Comparison of ENCODE assay signal across 17 cellular contexts in genomic region chr3:169007145-169007544, GRCh38.
DNase-seq lines count a peak whose midpoint lies in the region; ATAC-seq, FAIRE-seq and TF ChIP-seq lines count a peak whose summit lies in the region.
"Had no signal": no experiment of that assay in that cellular context is flagged by ENCODE, and none has a peak within 500 bp of the region (broad histone marks: within the 10 kb centered on the region; RNA-seq: fewer than 3 reads in every experiment).

No MANE protein-coding gene starts in this region.

- H3K9ac ChIP-seq in HepG2 (ENCODE audit: insufficient read depth, low read depth, low read length) = no peak overlapping the region
- no peak overlapping the region for H3K9ac ChIP-seq in endodermal cell (ENCODE audit: extremely low read depth, low read length, poor library complexity, severe bottlenecking)
- H3K9ac ChIP-seq in MM.1S (ENCODE audit: low read length) = no peak overlapping the region
- H3K9ac ChIP-seq: KMS-11 had no signal

- ATAC-seq in HepG2 (no peak), right lobe of liver (no peak)

- no peaks in the 10 kb centered on the region for H3K27me3 Mint-ChIP-seq in endodermal cell (ENCODE audit: insufficient read depth)
- H3K27me3 Mint-ChIP-seq: B cell; CD4-positive, alpha-beta T cell; IgD-negative memory B cell had no signal

- TF ChIP-seq CTCF in HepG2 (CRISPR knock-in tag; IDR thresholded peaks at IDR 0.05) (no peak), right lobe of liver (IDR thresholded peaks at IDR 0.05) (no peak), endodermal cell (conservative IDR thresholded peaks at IDR 0.05) (no peak), MM.1S (IDR thresholded peaks at IDR 0.05; ENCODE audit: low read length) (no peak)

- H3K4me2 ChIP-seq in HepG2 (ENCODE audit: low read depth, low read length) (no peak overlapping the region), MM.1S (ENCODE audit: low read depth, low read length) (no peak overlapping the region)
- H3K4me2 ChIP-seq: KMS-11 had no signal

- H3K27me3 ChIP-seq in HepG2 (ENCODE audit: control insufficient read depth in 1 of 2, insufficient read depth in 2 of 2, low read length in 2 of 2) = no peaks in the 10 kb centered on the region
- no peaks in the 10 kb centered on the region for H3K27me3 ChIP-seq in right lobe of liver
- no peaks in the 10 kb centered on the region for H3K27me3 ChIP-seq in endodermal cell (ENCODE audit: control insufficient read depth, insufficient read depth, low read length, poor library complexity, severe bottlenecking)
- no peaks in the 10 kb centered on the region for H3K27me3 ChIP-seq in MM.1S (replicated peaks; ENCODE audit: insufficient read depth, low read length)

- no peaks in the 10 kb centered on the region for H3K36me3 Mint-ChIP-seq in endodermal cell (ENCODE audit: low read depth)
- H3K36me3 Mint-ChIP-seq: IgD-negative memory B cell had no signal

- CTCF ChIA-PET in HepG2 (lab: Yijun Ruan, JAX; ENCODE audit: low intra/inter-chr PET ratio, low total read pairs) = no interaction called here

- H3K36me3 ChIP-seq in HepG2 (replicated peaks in 1 of 2; ENCODE audit: control insufficient read depth in 1 of 2, insufficient read depth in 2 of 2, low read length in 2 of 2) = no peaks in the 10 kb centered on the region
- no peaks in the 10 kb centered on the region for H3K36me3 ChIP-seq in right lobe of liver
- H3K36me3 ChIP-seq in endodermal cell (ENCODE audit: control insufficient read depth, insufficient read depth, low read length) = no peaks in the 10 kb centered on the region
- no peaks in the 10 kb centered on the region for H3K36me3 ChIP-seq in MM.1S (replicated peaks; ENCODE audit: insufficient read depth, low read length)

- H3K9me3 Mint-ChIP-seq in endodermal cell = no peaks in the 10 kb centered on the region
- H3K9me3 Mint-ChIP-seq: CD4-positive, alpha-beta T cell had no signal

- H3K27ac Mint-ChIP-seq in endodermal cell = peak overlapping the region; percentile 20
- H3K27ac Mint-ChIP-seq: B cell; CD4-positive, alpha-beta T cell; IgD-negative memory B cell had no signal

- no peaks in the 10 kb centered on the region for H3K79me2 ChIP-seq in HepG2 (ENCODE audit: insufficient read depth, low read length)
- H3K79me2 ChIP-seq in MM.1S (ENCODE audit: low read length) = no peaks in the 10 kb centered on the region

- no peak overlapping the region for H3K4me3 Mint-ChIP-seq in endodermal cell
- H3K4me3 Mint-ChIP-seq: B cell; CD4-positive, alpha-beta T cell; IgD-negative memory B cell had no signal

- TF ChIP-seq POLR2A in HepG2 (IDR thresholded peaks at IDR 0.05; ENCODE audit: insufficient read depth in 1 of 2, low read depth in 2 of 2, low read length in 2 of 2) (no peak), right lobe of liver (IDR thresholded peaks at IDR 0.05) (no peak)

- no peaks in the 10 kb centered on the region for H3K9me2 ChIP-seq in MM.1S (replicated peaks; ENCODE audit: insufficient read depth, low read length)

- intact Hi-C loops in HepG2 (cut with micrococcal nuclease; ENCODE audit: unreplicated experiment) = no loop called here
- intact Hi-C loops in right lobe of liver (cut with DNase I) = no loop called here

- H4K20me1 ChIP-seq in HepG2 (ENCODE audit: insufficient read depth, low read length) (no peaks in the 10 kb centered on the region), MM.1S (ENCODE audit: insufficient read depth, low read length) (no peaks in the 10 kb centered on the region)

- no peaks in the 10 kb centered on the region for H3K4me1 ChIP-seq in HepG2 (ENCODE audit: insufficient read depth, low read length)
- no peaks in the 10 kb centered on the region for H3K4me1 ChIP-seq in right lobe of liver
- no peaks in the 10 kb centered on the region for H3K4me1 ChIP-seq in endodermal cell (ENCODE audit: control insufficient read depth, insufficient read depth, low read length)
- H3K4me1 ChIP-seq in MM.1S (ENCODE audit: low read length) = peaks cover 9% of the 10 kb centered on the region

- H3K9me3 ChIP-seq in HepG2 (ENCODE audit: low read length) (no peaks in the 10 kb centered on the region), right lobe of liver (no peaks in the 10 kb centered on the region), endodermal cell (ENCODE audit: control insufficient read depth, low read length) (no peaks in the 10 kb centered on the region), MM.1S (replicated peaks; ENCODE audit: insufficient read depth, low read length) (no peaks in the 10 kb centered on the region)

- H3K27ac ChIP-seq in HepG2 (ENCODE audit: extremely low read length, insufficient read depth, low read length) = no peak overlapping the region
- H3K27ac ChIP-seq in right lobe of liver = no peak overlapping the region
- no peak overlapping the region for H3K27ac ChIP-seq in endodermal cell (ENCODE audit: low read depth, low read length)
- H3K27ac ChIP-seq in MM.1S (ENCODE audit: low read length) = no peak overlapping the region
- H3K27ac ChIP-seq: KMS-11 had no signal

- H3K4me3 ChIP-seq in HepG2 (replicated peaks in 1 of 3; ENCODE audit: insufficient read depth in 1 of 3, low read depth in 2 of 3, low read length in 3 of 3) (no peak overlapping the region), right lobe of liver (no peak overlapping the region), endodermal cell (ENCODE audit: low read length) (no peak overlapping the region), MM.1S (ENCODE audit: low read length) (no peak overlapping the region)

- BruUV-seq in HepG2 (replicated peaks; lab: Mats Ljungman, UMichigan) = no TSS peak

- in situ Hi-C loops in HepG2 (cut with HindIII; ENCODE audit: extremely low pct_ligation_motif_present, low pct_unique_long_range_greater_than_20kb) = no loop called here

- no peak for DNase-seq in HepG2 (ENCODE audit: low spot score)
- DNase-seq in right lobe of liver = no peak
- DNase-seq in NCI-H69 (lab: John Stamatoyannopoulos, UW) = peak; percentile 53
- no peak for DNase-seq in endodermal cell
- no peak for DNase-seq in MM.1S
- no peak for DNase-seq in GF-D8 (lab: John Stamatoyannopoulos, UW)
- no peak for DNase-seq in iPS-NIHi7 (ENCODE audit: extremely low spot score)
- DNase-seq: 8988T; C1 segment of cervical spinal cord; CD4-positive, alpha-beta T cell; DMS79; H7 had no signal

- TF ChIP-seq RAD21 in HepG2 (CRISPR knock-in tag; IDR thresholded peaks at IDR 0.05) = no peak

- H2AFZ ChIP-seq in HepG2 (ENCODE audit: low read length) = no peak overlapping the region
- no peak overlapping the region for H2AFZ ChIP-seq in MM.1S (ENCODE audit: low read length)

- peaks cover 7% of the 10 kb centered on the region for H3K4me1 Mint-ChIP-seq in endodermal cell
- H3K4me1 Mint-ChIP-seq: B cell, IgD-negative memory B cell had no signal

- H3F3A ChIP-seq in MM.1S (ENCODE audit: insufficient read depth, low read length) = no peaks in the 10 kb centered on the region

- TF ChIP-seq EP300 in HepG2 (IDR thresholded peaks at IDR 0.05; ENCODE audit: low read depth in 2 of 2, low read length in 2 of 2) = no peak
- TF ChIP-seq EP300 in HepG2 (CRISPR knock-in tag; IDR thresholded peaks at IDR 0.05; ENCODE audit: borderline replicate concordance) = no peak

- no peak for FAIRE-seq in HepG2 (lab: Jason Lieb, UNC)
- FAIRE-seq: GM12891, HTR-8/SVneo had no signal

- 7% methylated on average over 2 of the region's 2 CpGs for WGBS in HepG2 (ENCODE audit: low lambda C conversion rate)
- WGBS in right lobe of liver (ENCODE audit: insufficient coverage, low coverage, low lambda C conversion rate, missing lambda C conversion rate) = 27% methylated on average over 2 of the region's 2 CpGs
- 83 to 100% methylated on average over 1 to 2 of the region's 2 CpGs for WGBS in endodermal cell (ENCODE audit: insufficient coverage in 1 of 2, insufficient read length in 1 of 2), 2 experiments

- POLR2A ChIA-PET in HepG2 (lab: Yijun Ruan, JAX) = no interaction called here

TF ChIP-seq in HepG2, 621 proteins besides CTCF, POLR2A, EP300 and RAD21:
- TF ChIP-seq MAFK (conservative IDR thresholded peaks at IDR 0.05 in 1 of 2, IDR thresholded peaks at IDR 0.05 in 1 of 2; ENCODE audit: low read length in 2 of 2) (0 out of 4 replicates have a peak, but pooled peaks have one; percentile 12 to 34), NFE2L2 (IDR thresholded peaks at IDR 0.05; ENCODE audit: low read length) (peak; percentile 74), MTA3 (CRISPR knock-in tag; IDR thresholded peaks at IDR 0.05) (no peak), ZNF75D (CRISPR knock-in tag; IDR thresholded peaks at IDR 0.05; ENCODE audit: borderline replicate concordance) (no peak)
